Comparison of ENCODE assay signal across 1 cellular context in the genomic region with DNA sequence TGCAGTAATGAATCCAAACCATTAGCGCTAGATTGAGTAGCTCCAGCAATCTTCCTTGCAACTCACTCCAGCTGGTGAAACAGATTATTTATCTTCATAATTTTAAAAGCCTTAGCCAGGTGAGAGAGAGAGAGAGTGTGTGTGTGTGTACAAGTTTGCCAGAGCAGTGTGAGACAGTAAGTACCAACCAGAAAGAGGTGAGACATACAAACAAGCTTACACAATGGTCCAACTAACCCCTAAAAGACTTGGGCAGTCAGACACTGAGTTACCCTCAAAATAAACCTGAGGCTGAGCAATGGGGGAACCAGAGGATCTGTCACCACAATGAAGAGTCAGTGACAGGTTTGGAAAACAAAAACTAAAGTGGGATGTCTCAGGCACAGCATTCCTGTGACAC.
TF ChIP-seq lines count a peak whose summit lies in the region.

No MANE protein-coding gene starts in this region.

TF ChIP-seq in IMR-90, 13 proteins besides CTCF, POLR2A, EP300 and RAD21:
- TF ChIP-seq, protein P1, sequence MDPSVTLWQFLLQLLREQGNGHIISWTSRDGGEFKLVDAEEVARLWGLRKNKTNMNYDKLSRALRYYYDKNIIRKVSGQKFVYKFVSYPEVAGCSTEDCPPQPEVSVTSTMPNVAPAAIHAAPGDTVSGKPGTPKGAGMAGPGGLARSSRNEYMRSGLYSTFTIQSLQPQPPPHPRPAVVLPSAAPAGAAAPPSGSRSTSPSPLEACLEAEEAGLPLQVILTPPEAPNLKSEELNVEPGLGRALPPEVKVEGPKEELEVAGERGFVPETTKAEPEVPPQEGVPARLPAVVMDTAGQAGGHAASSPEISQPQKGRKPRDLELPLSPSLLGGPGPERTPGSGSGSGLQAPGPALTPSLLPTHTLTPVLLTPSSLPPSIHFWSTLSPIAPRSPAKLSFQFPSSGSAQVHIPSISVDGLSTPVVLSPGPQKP (IDR thresholded peaks at IDR 0.05; ENCODE audit: borderline replicate concordance, low read depth, low read length) = no peak
- TF ChIP-seq MAFK (IDR thresholded peaks at IDR 0.05; ENCODE audit: low read depth, low read length) (no peak), MAZ (IDR thresholded peaks at IDR 0.05; ENCODE audit: borderline replicate concordance, low read depth, low read length) (no peak)
- TF ChIP-seq, protein P2, sequence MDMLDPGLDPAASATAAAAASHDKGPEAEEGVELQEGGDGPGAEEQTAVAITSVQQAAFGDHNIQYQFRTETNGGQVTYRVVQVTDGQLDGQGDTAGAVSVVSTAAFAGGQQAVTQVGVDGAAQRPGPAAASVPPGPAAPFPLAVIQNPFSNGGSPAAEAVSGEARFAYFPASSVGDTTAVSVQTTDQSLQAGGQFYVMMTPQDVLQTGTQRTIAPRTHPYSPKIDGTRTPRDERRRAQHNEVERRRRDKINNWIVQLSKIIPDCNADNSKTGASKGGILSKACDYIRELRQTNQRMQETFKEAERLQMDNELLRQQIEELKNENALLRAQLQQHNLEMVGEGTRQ (IDR thresholded peaks at IDR 0.05; ENCODE audit: low read depth, low read length) = no peak
